In the genomic region with DNA sequence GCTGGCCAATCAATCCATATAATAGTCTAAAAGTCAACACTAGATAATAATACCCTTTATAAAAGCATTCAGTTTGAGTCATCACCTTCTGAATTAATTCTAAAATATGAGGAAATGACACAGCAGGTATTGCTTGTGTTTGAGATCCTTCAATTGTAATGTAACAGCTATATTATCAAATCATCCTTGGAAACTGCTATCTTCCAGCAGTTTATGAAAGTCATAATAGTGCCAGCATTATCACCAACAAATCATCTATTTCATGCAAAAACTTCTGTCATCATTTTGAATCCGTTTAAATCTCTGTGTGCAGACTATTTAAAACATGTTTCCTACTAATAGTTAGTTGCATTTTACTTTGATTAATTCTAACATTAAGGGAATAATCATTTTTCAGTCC, we compare ENCODE assay signal across 31 cellular contexts.
"Had no signal": no experiment of that assay in that cellular context is flagged by ENCODE, and none has a peak within 500 bp of the region (broad histone marks: within the 10 kb centered on the region; RNA-seq: fewer than 3 reads in every experiment).

No MANE protein-coding gene starts in this region.

- H3K27ac ChIP-seq: breast epithelium, esophagus muscularis mucosa, foreskin keratinocyte, heart left ventricle, pancreas, prostate gland, skin epidermis, testis, transverse colon had no signal

- H3K9me3 ChIP-seq: breast epithelium, pancreas, prostate gland, testis, transverse colon had no signal

- H3K4me1 ChIP-seq: breast epithelium, esophagus muscularis mucosa, foreskin keratinocyte, heart left ventricle, pancreas, prostate gland, testis, transverse colon had no signal

- H3K4me3 ChIP-seq: breast epithelium, esophagus muscularis mucosa, heart left ventricle, pancreas, prostate gland, skin epidermis, testis, transverse colon had no signal

- DNase-seq: activated CD4-positive, alpha-beta T cell treated with anti-CD3 and anti-CD28 coated beads for 36 hours; activated CD4-positive, CD25-positive, alpha-beta regulatory T cell; activated CD8-positive, alpha-beta memory T cell treated with anti-CD3 and anti-CD28 coated beads, Interleukin-2, amount 10 ng/mL, durations not matched to agents 7 days and 5 days; activated CD8-positive, alpha-beta T cell treated with anti-CD3 and anti-CD28 coated beads, Interleukin-2, amount 10 ng/mL, durations not matched to agents 7 days and 5 days; activated naive CD4-positive, alpha-beta T cell; activated T-cell treated with anti-CD3 and anti-CD28 coated beads for 4 hours; activated T-cell treated with anti-CD3 and anti-CD28 coated beads, Interleukin-2, amount 50 U/mL, for 72 hours; endodermal cell; heart left ventricle; hypothalamus; immature natural killer cell; kidney; left colon; mammary epithelial cell; midbrain; naive thymus-derived CD4-positive, alpha-beta T cell; nucleus accumbens; pancreas; retina; stimulated activated CD4-positive, alpha-beta T cell treated with anti-CD3 and anti-CD28 coated beads, Interleukin-12 subunit alpha, Interleukin-12 subunit beta, amount 100 ng/mL, for 4 hours; stimulated activated CD4-positive, alpha-beta T cell treated with anti-CD3 and anti-CD28 coated beads, Interleukin-4, amount 100 ng/mL, for 1 hour; stimulated activated naive CD8-positive, alpha-beta T cell treated with anti-CD3 and anti-CD28 coated beads, Interleukin-15, Interleukin-2, amounts not matched to agents 100 U/mL and 50 U/mL, for 24 hours; testis; transverse colon had no signal

- H3K36me3 ChIP-seq: breast epithelium, esophagus muscularis mucosa, heart left ventricle, pancreas, prostate gland, transverse colon had no signal

- H3K27me3 ChIP-seq: breast epithelium, esophagus muscularis mucosa, foreskin keratinocyte, heart left ventricle, pancreas, testis, transverse colon had no signal

- ATAC-seq: activated CD4-positive, alpha-beta T cell treated with anti-CD3 and anti-CD28 coated beads for 36 hours; activated CD8-positive, alpha-beta memory T cell treated with anti-CD3 and anti-CD28 coated beads, Interleukin-2, amount 10 ng/mL, durations not matched to agents 7 days and 5 days; activated CD8-positive, alpha-beta T cell treated with anti-CD3 and anti-CD28 coated beads, Interleukin-2, amount 10 ng/mL, durations not matched to agents 7 days and 5 days; activated naive CD4-positive, alpha-beta T cell treated with anti-CD3 and anti-CD28 coated beads, Interleukin-2, amount 50 U/mL, for 72 hours; activated T-cell treated with anti-CD3 and anti-CD28 coated beads, Interleukin-2, amount 50 U/mL, for 72 hours; foreskin keratinocyte; heart left ventricle; left colon; naive thymus-derived CD4-positive, alpha-beta T cell; pancreas; sciatic nerve; stimulated activated naive CD8-positive, alpha-beta T cell treated with anti-CD3 and anti-CD28 coated beads, Interleukin-15, Interleukin-2, amounts not matched to agents 100 U/mL and 50 U/mL, for 24 hours had no signal
